Comparison of ENCODE assay signal across 14 cellular contexts in genomic region chr15:72281713-72282112, GRCh38. TPM values are rescaled to one million over a fixed set of nuclear protein-coding genes. Genes with fewer than 3 reads are reported as not detected.
"Had no signal": no experiment of that assay in that cellular context is flagged by ENCODE, and none has a peak within 500 bp of the region (broad histone marks: within the 10 kb centered on the region; RNA-seq: fewer than 3 reads in every experiment).

No MANE protein-coding gene starts in this region.

- DNase-seq: activated CD4-positive, alpha-beta T cell treated with anti-CD3 and anti-CD28 coated beads, Interleukin-2, amount 10 ng/mL, durations not matched to agents 7 days and 5 days; activated CD8-positive, alpha-beta memory T cell treated with anti-CD3 and anti-CD28 coated beads, Interleukin-2, amount 50 U/mL, for 48 hours; activated gamma-delta T cell treated with Interleukin-2 at 50 U/mL for 16 hours; activated T-cell treated with anti-CD3 and anti-CD28 coated beads, Interleukin-2, amount 50 U/mL, for 72 hours; amygdala; body of pancreas; central memory CD4-positive, alpha-beta T cell; hippocampal formation; left ventricle myocardium inferior; mesenchymal stem cell; naive thymus-derived CD8-positive, alpha-beta T cell had no signal

- H3K4me3 ChIP-seq: body of pancreas, coronary artery, left ventricle myocardium inferior had no signal

- ATAC-seq: activated T-cell treated with anti-CD3 and anti-CD28 coated beads, Interleukin-2, amount 50 U/mL, for 72 hours; body of pancreas; esophagus mucosa; naive thymus-derived CD8-positive, alpha-beta T cell; stimulated activated memory B cell treated with anti-CD40 and anti-IgM and Interleukin-4, amounts not matched to agents 10 μg/mL and 1 μg/mL and 100 μg/mL, for 72 hours had no signal

RNA-seq across cellular contexts. Expression of gene CELF6, which starts 38.2 kb away (rescaled TPM):
- total RNA-seq: esophagus mucosa had no signal
